1 cellular context compared by ENCODE assay signal in the genomic region with DNA sequence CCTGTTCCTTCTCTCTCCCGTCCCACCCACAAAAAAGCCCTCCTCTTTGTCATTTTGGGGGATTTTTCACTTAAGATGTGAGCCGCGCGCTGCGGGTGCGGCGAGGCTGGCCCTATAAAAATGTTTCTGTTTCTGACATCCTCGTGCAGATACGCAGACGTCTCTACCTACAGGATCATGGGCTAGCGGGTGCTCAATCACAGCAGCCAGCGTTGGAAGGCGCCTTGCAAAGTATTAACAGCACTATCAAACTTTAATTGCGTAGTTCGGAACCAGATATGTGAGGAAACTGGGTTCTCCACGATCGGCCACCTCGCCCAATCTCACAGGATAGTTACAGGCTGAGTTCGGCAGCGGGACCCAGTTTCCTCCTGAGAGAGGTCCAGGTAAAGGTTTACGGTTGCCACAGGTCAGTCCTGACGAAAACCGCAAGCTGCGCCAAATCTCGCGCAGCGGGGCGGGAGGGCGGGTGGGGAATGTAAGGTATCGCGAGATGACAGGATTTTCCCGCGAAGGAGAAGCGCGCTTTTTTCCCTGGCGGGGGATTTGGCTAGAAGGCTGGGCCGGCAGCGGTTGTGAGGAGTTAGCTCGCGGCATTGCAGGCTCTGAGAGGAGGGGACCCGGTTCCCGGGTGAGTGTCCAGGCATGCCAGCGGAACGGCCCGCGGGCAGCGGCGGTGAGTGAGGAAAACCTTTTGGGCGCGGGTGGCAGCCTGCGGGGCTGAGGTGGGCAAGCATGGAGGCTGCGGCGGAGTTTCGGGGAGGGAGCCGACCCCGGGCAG.
TF ChIP-seq lines count a peak whose summit lies in the region.

A gene (plus strand): TSS at position 512 of the 781 bp plus-strand sequence. CDS start 134 bp downstream, at position 646.

TF ChIP-seq in A549, 52 proteins besides CTCF, POLR2A, EP300 and RAD21 (continued from another document):
- TF ChIP-seq, protein P1, sequence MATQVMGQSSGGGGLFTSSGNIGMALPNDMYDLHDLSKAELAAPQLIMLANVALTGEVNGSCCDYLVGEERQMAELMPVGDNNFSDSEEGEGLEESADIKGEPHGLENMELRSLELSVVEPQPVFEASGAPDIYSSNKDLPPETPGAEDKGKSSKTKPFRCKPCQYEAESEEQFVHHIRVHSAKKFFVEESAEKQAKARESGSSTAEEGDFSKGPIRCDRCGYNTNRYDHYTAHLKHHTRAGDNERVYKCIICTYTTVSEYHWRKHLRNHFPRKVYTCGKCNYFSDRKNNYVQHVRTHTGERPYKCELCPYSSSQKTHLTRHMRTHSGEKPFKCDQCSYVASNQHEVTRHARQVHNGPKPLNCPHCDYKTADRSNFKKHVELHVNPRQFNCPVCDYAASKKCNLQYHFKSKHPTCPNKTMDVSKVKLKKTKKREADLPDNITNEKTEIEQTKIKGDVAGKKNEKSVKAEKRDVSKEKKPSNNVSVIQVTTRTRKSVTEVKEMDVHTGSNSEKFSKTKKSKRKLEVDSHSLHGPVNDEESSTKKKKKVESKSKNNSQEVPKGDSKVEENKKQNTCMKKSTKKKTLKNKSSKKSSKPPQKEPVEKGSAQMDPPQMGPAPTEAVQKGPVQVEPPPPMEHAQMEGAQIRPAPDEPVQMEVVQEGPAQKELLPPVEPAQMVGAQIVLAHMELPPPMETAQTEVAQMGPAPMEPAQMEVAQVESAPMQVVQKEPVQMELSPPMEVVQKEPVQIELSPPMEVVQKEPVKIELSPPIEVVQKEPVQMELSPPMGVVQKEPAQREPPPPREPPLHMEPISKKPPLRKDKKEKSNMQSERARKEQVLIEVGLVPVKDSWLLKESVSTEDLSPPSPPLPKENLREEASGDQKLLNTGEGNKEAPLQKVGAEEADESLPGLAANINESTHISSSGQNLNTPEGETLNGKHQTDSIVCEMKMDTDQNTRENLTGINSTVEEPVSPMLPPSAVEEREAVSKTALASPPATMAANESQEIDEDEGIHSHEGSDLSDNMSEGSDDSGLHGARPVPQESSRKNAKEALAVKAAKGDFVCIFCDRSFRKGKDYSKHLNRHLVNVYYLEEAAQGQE (IDR thresholded peaks at IDR 0.05): peak; percentile 44; the same call in 1 of the 2 replicates
- peak; percentile 76 for TF ChIP-seq PHF8 (IDR thresholded peaks at IDR 0.05; ENCODE audit: borderline replicate concordance, low read depth)
